8 cellular contexts compared by ENCODE assay signal in genomic region chr3:129343643-129344360, GRCh38.
DNase-seq lines count a peak whose midpoint lies in the region; ATAC-seq and TF ChIP-seq lines count a peak whose summit lies in the region.

No MANE protein-coding gene starts in this region.

- no peak overlapping the region for H3K27ac ChIP-seq in ascending aorta

- no peaks in the 10 kb centered on the region for H3K27me3 ChIP-seq in ascending aorta

- no peaks in the 10 kb centered on the region for H3K4me1 Mint-ChIP-seq in immature natural killer cell

- H3K36me3 ChIP-seq in ascending aorta, result no peaks in the 10 kb centered on the region

- H3K9me3 ChIP-seq in ascending aorta, result no peaks in the 10 kb centered on the region

- ATAC-seq in SK-N-SH treated with all-trans-retinoic acid at 6 μM for 48 hours (no peak), GM19035 (IDR thresholded peaks at IDR 0.05; ENCODE audit: unreplicated experiment) (no peak)

- peak overlapping the region; percentile 28 to 55 for H3K4me3 ChIP-seq in ascending aorta

- intact Hi-C loops in ascending aorta (cut with DNase I), result no loop called here

- DNase-seq in DMS53 treated with DMSO at 0.1 percent for 48 hours (lab: John Stamatoyannopoulos, UW; ENCODE audit: unreplicated experiment) (peak; percentile 19), NCI-H69 (lab: John Stamatoyannopoulos, UW) (peak; percentile 38), ascending aorta (ENCODE audit: low spot score in 2 of 2) (no peak), immature natural killer cell (peak in 2 of 3 donors; percentile 12 to 21), OCI-M2 (lab: John Stamatoyannopoulos, UW; ENCODE audit: unreplicated experiment) (no peak)
- peak; percentile 6 to 33 for DNase-seq in stimulated activated CD4-positive, alpha-beta T cell treated with anti-CD3 and anti-CD28 coated beads, Interleukin-4, amount 100 ng/mL, for 4 hours

- no peak overlapping the region for H3K27ac Mint-ChIP-seq in immature natural killer cell

- H3K36me3 Mint-ChIP-seq in immature natural killer cell, result no peaks in the 10 kb centered on the region

- peaks cover 0 to 7% (median 2%) of the 10 kb centered on the region in 3 donors for H3K27me3 Mint-ChIP-seq in immature natural killer cell (ENCODE audit: low read depth in 3 of 3)

- peaks cover 6 to 7% of the 10 kb centered on the region in 2 donors for H3K4me1 ChIP-seq in ascending aorta

- TF ChIP-seq CTCF in ascending aorta (IDR thresholded peaks at IDR 0.05), result peak; percentile 34 to 80 (median 56)

- peak overlapping the region; percentile 17 to 55 (median 24) for H3K4me3 Mint-ChIP-seq in immature natural killer cell

- H3K9me3 Mint-ChIP-seq in immature natural killer cell, result peaks cover 0 to 2% (median 0%) of the 10 kb centered on the region in 6 donors

TF ChIP-seq in SK-N-SH treated with all-trans-retinoic acid at 6 μM for 48 hours, 23 proteins besides CTCF, POLR2A, EP300 and RAD21:
- TF ChIP-seq, protein P1, sequence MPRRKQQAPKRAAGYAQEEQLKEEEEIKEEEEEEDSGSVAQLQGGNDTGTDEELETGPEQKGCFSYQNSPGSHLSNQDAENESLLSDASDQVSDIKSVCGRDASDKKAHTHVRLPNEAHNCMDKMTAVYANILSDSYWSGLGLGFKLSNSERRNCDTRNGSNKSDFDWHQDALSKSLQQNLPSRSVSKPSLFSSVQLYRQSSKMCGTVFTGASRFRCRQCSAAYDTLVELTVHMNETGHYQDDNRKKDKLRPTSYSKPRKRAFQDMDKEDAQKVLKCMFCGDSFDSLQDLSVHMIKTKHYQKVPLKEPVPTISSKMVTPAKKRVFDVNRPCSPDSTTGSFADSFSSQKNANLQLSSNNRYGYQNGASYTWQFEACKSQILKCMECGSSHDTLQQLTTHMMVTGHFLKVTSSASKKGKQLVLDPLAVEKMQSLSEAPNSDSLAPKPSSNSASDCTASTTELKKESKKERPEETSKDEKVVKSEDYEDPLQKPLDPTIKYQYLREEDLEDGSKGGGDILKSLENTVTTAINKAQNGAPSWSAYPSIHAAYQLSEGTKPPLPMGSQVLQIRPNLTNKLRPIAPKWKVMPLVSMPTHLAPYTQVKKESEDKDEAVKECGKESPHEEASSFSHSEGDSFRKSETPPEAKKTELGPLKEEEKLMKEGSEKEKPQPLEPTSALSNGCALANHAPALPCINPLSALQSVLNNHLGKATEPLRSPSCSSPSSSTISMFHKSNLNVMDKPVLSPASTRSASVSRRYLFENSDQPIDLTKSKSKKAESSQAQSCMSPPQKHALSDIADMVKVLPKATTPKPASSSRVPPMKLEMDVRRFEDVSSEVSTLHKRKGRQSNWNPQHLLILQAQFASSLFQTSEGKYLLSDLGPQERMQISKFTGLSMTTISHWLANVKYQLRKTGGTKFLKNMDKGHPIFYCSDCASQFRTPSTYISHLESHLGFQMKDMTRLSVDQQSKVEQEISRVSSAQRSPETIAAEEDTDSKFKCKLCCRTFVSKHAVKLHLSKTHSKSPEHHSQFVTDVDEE (CRISPR knock-in tag; IDR thresholded peaks at IDR 0.05), result no peak
- TF ChIP-seq, protein P2, sequence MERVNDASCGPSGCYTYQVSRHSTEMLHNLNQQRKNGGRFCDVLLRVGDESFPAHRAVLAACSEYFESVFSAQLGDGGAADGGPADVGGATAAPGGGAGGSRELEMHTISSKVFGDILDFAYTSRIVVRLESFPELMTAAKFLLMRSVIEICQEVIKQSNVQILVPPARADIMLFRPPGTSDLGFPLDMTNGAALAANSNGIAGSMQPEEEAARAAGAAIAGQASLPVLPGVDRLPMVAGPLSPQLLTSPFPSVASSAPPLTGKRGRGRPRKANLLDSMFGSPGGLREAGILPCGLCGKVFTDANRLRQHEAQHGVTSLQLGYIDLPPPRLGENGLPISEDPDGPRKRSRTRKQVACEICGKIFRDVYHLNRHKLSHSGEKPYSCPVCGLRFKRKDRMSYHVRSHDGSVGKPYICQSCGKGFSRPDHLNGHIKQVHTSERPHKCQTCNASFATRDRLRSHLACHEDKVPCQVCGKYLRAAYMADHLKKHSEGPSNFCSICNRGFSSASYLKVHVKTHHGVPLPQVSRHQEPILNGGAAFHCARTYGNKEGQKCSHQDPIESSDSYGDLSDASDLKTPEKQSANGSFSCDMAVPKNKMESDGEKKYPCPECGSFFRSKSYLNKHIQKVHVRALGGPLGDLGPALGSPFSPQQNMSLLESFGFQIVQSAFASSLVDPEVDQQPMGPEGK (CRISPR knock-in tag; IDR thresholded peaks at IDR 0.05; ENCODE audit: borderline replicate concordance), result no peak
- TF ChIP-seq BACH2 (CRISPR knock-in tag; IDR thresholded peaks at IDR 0.05; ENCODE audit: borderline replicate concordance) (no peak), TCF4 (CRISPR knock-in tag; IDR thresholded peaks at IDR 0.05; ENCODE audit: borderline replicate concordance) (no peak), ZC3H10 (CRISPR knock-in tag; IDR thresholded peaks at IDR 0.05) (no peak)
- TF ChIP-seq, protein P3, sequence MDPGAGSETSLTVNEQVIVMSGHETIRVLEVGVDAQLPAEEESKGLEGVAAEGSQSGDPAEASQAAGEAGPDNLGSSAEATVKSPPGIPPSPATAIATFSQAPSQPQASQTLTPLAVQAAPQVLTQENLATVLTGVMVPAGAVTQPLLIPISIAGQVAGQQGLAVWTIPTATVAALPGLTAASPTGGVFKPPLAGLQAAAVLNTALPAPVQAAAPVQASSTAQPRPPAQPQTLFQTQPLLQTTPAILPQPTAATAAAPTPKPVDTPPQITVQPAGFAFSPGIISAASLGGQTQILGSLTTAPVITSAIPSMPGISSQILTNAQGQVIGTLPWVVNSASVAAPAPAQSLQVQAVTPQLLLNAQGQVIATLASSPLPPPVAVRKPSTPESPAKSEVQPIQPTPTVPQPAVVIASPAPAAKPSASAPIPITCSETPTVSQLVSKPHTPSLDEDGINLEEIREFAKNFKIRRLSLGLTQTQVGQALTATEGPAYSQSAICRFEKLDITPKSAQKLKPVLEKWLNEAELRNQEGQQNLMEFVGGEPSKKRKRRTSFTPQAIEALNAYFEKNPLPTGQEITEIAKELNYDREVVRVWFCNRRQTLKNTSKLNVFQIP (CRISPR knock-in tag; IDR thresholded peaks at IDR 0.05; ENCODE audit: borderline replicate concordance, low read depth), result no peak

Comparison
In these comparisons a context has a peak if more than half of its experiments do, and no peak if none do; other contexts are left out.
1. DNase-seq: peak in DMS53 treated with DMSO at 0.1 percent for 48 hours (single experiment), NCI-H69 (single experiment), immature natural killer cell (2 of 3) and stimulated activated CD4-positive, alpha-beta T cell treated with anti-CD3 and anti-CD28 coated beads, Interleukin-4, amount 100 ng/mL, for 4 hours (2 of 2); none in ascending aorta (0 of 2) and OCI-M2 (single experiment).